In the genomic region with DNA sequence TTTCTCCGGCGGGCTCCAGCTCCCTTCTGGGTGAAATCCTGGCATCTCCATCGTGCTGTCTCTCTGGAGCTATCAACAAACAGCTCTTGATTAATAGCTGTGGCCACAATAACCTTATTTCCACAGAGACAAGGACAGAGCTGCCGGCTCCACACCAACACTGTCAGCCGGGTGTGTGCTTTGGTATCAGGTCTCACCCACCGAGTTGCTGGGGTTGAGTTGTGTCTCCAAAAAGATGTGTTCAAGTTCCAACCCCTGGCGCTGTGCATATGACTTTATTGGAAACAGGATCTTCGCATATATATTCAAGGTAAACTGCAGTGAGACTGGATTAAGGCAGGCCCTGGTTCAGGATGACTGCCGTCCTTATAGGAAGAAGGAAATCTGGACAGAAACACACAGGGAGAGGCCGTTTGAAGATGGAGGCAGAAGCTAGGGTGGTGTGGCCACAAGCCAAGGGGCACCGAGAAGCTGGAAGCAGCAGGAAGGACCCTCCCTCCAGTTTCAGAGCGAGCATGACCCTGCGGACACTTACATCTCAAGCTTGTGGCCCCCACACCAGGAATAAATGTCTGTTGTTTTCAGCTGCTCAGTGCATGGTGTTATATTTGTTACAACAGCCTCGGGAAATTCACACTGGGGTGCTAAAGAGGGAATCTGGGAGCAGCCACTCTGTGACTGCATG, we compare ENCODE assay signal across 27 cellular contexts.
DNase-seq lines count a peak whose midpoint lies in the region; ATAC-seq and TF ChIP-seq lines count a peak whose summit lies in the region.
"Had no signal": no experiment of that assay in that cellular context is flagged by ENCODE, and none has a peak within 500 bp of the region (broad histone marks: within the 10 kb centered on the region; RNA-seq: fewer than 3 reads in every experiment).

No MANE protein-coding gene starts in this region.

- peaks cover 4% of the 10 kb centered on the region for H3K4me1 ChIP-seq in Panc1 (ENCODE audit: control insufficient read depth, insufficient read depth, low read length)

- H3K27me3 ChIP-seq in Panc1 (ENCODE audit: control insufficient read depth, insufficient read depth, low read length), result no peaks in the 10 kb centered on the region
- no peaks in the 10 kb centered on the region for H3K27me3 ChIP-seq in brain microvascular endothelial cell (replicated peaks)
- H3K27me3 ChIP-seq: BLaER1, SJSA1 had no signal

- no peaks in the 10 kb centered on the region for H3K27me3 Mint-ChIP-seq in type B pancreatic cell

- peak overlapping the region; percentile 51; the same call in 1 of the 2 replicates for H3K27ac ChIP-seq in Panc1 (ENCODE audit: low read length)
- no peak overlapping the region for H3K27ac ChIP-seq in brain microvascular endothelial cell
- H3K27ac ChIP-seq: 22Rv1, BLaER1, HL-60, SJSA1 had no signal

- POLR2A ChIA-PET in Panc1 (lab: Charles Lee), result no interaction called here

- no TSS peak for BruUV-seq in Panc1 (replicated peaks; lab: Mats Ljungman, UMichigan)

- no peak for TF ChIP-seq CTCF in Panc1 (IDR thresholded peaks at IDR 0.05)
- no peak for TF ChIP-seq CTCF in type B pancreatic cell (conservative IDR thresholded peaks at IDR 0.05)
- no peak for TF ChIP-seq CTCF in brain microvascular endothelial cell (IDR thresholded peaks at IDR 0.05; ENCODE audit: low read depth, low read length, missing control alignments)

- H3K4me1 Mint-ChIP-seq in type B pancreatic cell (ENCODE audit: unreplicated experiment), result peaks cover 3% of the 10 kb centered on the region

- H3K9me3 Mint-ChIP-seq in type B pancreatic cell, result no peaks in the 10 kb centered on the region
- H3K9me3 Mint-ChIP-seq: CD4-positive, alpha-beta T cell had no signal

- no peaks in the 10 kb centered on the region for H3K36me3 Mint-ChIP-seq in type B pancreatic cell

- CTCF ChIA-PET in Panc1 (lab: Charles Lee), result no interaction called here

- H3K9me3 ChIP-seq in Panc1 (ENCODE audit: control insufficient read depth, insufficient read depth, low read depth, low read length), result no peaks in the 10 kb centered on the region
- H3K9me3 ChIP-seq: BLaER1, SJSA1 had no signal

- H3K4me3 Mint-ChIP-seq in type B pancreatic cell, result no peak overlapping the region
- H3K4me3 Mint-ChIP-seq: CD4-positive, alpha-beta T cell had no signal

- in situ Hi-C loops in Panc1 (cut with HindIII; ENCODE audit: low pct_unique_long_range_greater_than_20kb, low sequenced_read_pairs) (no loop called here), brain microvascular endothelial cell (cut with HindIII; ENCODE audit: low pct_ligation_motif_present, low sequenced_read_pairs) (no loop called here)

- H3K4me3 ChIP-seq in Panc1 (ENCODE audit: low read depth in 2 of 2, low read length in 2 of 2) (no peak overlapping the region), brain microvascular endothelial cell (ENCODE audit: low read depth, low read length) (no peak overlapping the region)
- H3K4me3 ChIP-seq: BLaER1, GM12878, K562, SJSA1 had no signal

- ATAC-seq in Panc1 (no peak), HG03442 (IDR thresholded peaks at IDR 0.05; ENCODE audit: unreplicated experiment) (no peak), HG03457 (IDR thresholded peaks at IDR 0.05; ENCODE audit: unreplicated experiment) (no peak)
- ATAC-seq: GM12878, HepG2, K562 had no signal

- H3K27ac Mint-ChIP-seq in type B pancreatic cell, result peak overlapping the region; percentile 21
- H3K27ac Mint-ChIP-seq: CD4-positive, alpha-beta T cell had no signal

- intact Hi-C loops in Panc1 (cut with micrococcal nuclease; ENCODE audit: unreplicated experiment), result no loop called here

- DNase-seq in activated CD8-positive, alpha-beta memory T cell treated with anti-CD3 and anti-CD28 coated beads, Interleukin-2, amount 50 U/mL, for 48 hours, result peak; percentile 12
- no peak for DNase-seq in activated CD8-positive, alpha-beta memory T cell treated with anti-CD3 and anti-CD28 coated beads, Interleukin-2, amount 50 U/mL, for 4 hours
- no peak for DNase-seq in Panc1 (ENCODE audit: low read depth, low spot score)
- DNase-seq in mesenteric fat pad (ENCODE audit: low spot score), result peak; percentile 71
- DNase-seq in type B pancreatic cell (ENCODE audit: extremely low spot score, unreplicated experiment), result no peak
- no peak for DNase-seq in brain microvascular endothelial cell
- DNase-seq: ACHN; COR-L47; DMS 273 treated with DMSO at 0.1 percent for 48 hours; DMS79 treated with DMSO at 0.1 percent for 48 hours; MM.1S; NCI-H1048; NCI-H1417 treated with DMSO at 0.1 percent for 48 hours; NCI-H187; NCI-H446; NCI-H69; NK-92 treated with Interleukin-12 subunit alpha and Interleukin-12 subunit beta, amount 100 ng/mL, for 24 hours had no signal

- H3K36me3 ChIP-seq in Panc1 (ENCODE audit: control insufficient read depth, insufficient read depth, low read length), result no peaks in the 10 kb centered on the region
- H3K36me3 ChIP-seq in brain microvascular endothelial cell (replicated peaks), result no peaks in the 10 kb centered on the region
- H3K36me3 ChIP-seq: BLaER1, SJSA1 had no signal

Comparison
In these comparisons a context has a peak if more than half of its experiments do, and no peak if none do; other contexts are left out.
1. DNase-seq: peak in activated CD8-positive, alpha-beta memory T cell treated with anti-CD3 and anti-CD28 coated beads, Interleukin-2, amount 50 U/mL, for 48 hours (single experiment) and mesenteric fat pad (single experiment); none in activated CD8-positive, alpha-beta memory T cell treated with anti-CD3 and anti-CD28 coated beads, Interleukin-2, amount 50 U/mL, for 4 hours (single experiment), Panc1 (single experiment), type B pancreatic cell (single experiment) and brain microvascular endothelial cell (single experiment).